18 cellular contexts compared by ENCODE assay signal in the genomic region with DNA sequence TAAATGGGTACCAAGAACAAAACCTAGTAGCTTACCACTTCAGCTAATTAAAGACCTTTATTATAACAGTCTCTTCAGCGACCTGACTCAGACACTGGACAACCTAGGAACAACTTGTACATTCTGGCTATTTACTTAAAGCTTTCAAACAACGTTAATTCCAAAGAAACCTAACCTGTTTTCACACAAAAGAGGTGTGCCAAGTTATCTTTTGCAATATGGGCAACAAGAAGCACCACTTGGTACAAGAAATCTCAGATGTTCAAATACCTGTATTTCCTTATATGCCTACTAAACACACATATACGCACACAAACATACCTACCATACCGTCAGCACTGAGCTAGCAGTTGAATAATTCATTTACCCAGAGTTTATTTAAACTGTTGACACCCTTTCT. TPM values are rescaled to one million over a fixed set of nuclear protein-coding genes. Genes with fewer than 3 reads are reported as not detected.
DNase-seq lines count a peak whose midpoint lies in the region; ATAC-seq and TF ChIP-seq lines count a peak whose summit lies in the region.
"Had no signal": no experiment of that assay in that cellular context is flagged by ENCODE, and none has a peak within 500 bp of the region (broad histone marks: within the 10 kb centered on the region; RNA-seq: fewer than 3 reads in every experiment).

No MANE protein-coding gene starts in this region.

- no peak for ATAC-seq in CD8-positive, alpha-beta T cell
- ATAC-seq in psoas muscle = no peak
- ATAC-seq: GM12878 had no signal

- no peak overlapping the region for H2BK12ac ChIP-seq in neuronal stem cell (ENCODE audit: low read length)

- no peak for DNase-seq in CD8-positive, alpha-beta T cell
- DNase-seq in HPDE6-E6E7 (ENCODE audit: extremely low spot score) = peak; percentile 4
- no peak for DNase-seq in neuronal stem cell (ENCODE audit: low spot score)
- DNase-seq in AG08396 (ENCODE audit: low spot score) = no peak
- DNase-seq in stimulated activated CD4-positive, alpha-beta T cell treated with anti-CD3 and anti-CD28 coated beads, Interleukin-2, amount 100 ng/mL, for 24 hours = no peak
- DNase-seq in NCI-H345 (lab: John Stamatoyannopoulos, UW) = no peak
- no peak for DNase-seq in psoas muscle
- DNase-seq: activated gamma-delta T cell treated with Interleukin-2 at 50 U/mL for 16 hours, C1 segment of cervical spinal cord, EL, endodermal cell, NCI-H1417 treated with DMSO at 0.1 percent for 48 hours, SIG-M5, spleen had no signal

- H3K4me1 Mint-ChIP-seq in CD8-positive, alpha-beta T cell (ENCODE audit: low read depth) = peaks cover 49% of the 10 kb centered on the region
- H3K4me1 Mint-ChIP-seq in dendritic cell treated with granulocyte-macrophage colony-stimulating factor and Interleukin-4, amounts not matched to agents 40 ng/mL and 50 ng/mL, for 4 days (ENCODE audit: low read depth) = peaks cover 50% of the 10 kb centered on the region

- H3K36me3 ChIP-seq in CD8-positive, alpha-beta T cell (ENCODE audit: insufficient read depth, low read length) = peaks cover 6% of the 10 kb centered on the region
- H3K36me3 ChIP-seq in neuronal stem cell (replicated peaks in 1 of 2; ENCODE audit: control insufficient read depth in 2 of 2, insufficient read depth in 2 of 2, low read length in 2 of 2) (peaks cover 2 to 50% of the 10 kb centered on the region in 2 donors), psoas muscle (ENCODE audit: insufficient read depth in 1 of 2, low read depth in 1 of 2) (peaks cover 3 to 14% of the 10 kb centered on the region in 2 donors)

- H3K9ac ChIP-seq in neuronal stem cell (ENCODE audit: low read depth, low read length, poor library complexity) = no peak overlapping the region
- H3K9ac ChIP-seq: KMS-11 had no signal

- H3K4me3 ChIP-seq in CD8-positive, alpha-beta T cell (ENCODE audit: low read depth, low read length) = no peak overlapping the region
- H3K4me3 ChIP-seq in neuronal stem cell (ENCODE audit: low read length in 2 of 2) (no peak overlapping the region), psoas muscle (no peak overlapping the region)
- H3K4me3 ChIP-seq: GM12878, spleen had no signal

- H2AFZ ChIP-seq in neuronal stem cell (ENCODE audit: low read length) = no peak overlapping the region

- H3K18ac ChIP-seq in neuronal stem cell (ENCODE audit: low read length) = no peak overlapping the region

- no CpG with 5 or more reads among the region's 4 CpGs for WGBS in neuronal stem cell (ENCODE audit: extremely low coverage in 2 of 2, insufficient read length in 2 of 2, insufficient replicate concordance in 1 of 2), 2 donors
- 86 to 95% (median 91%) methylated on average over 4 of the region's 4 CpGs for WGBS in psoas muscle, 3 donors

- no peak overlapping the region for H3K4me2 ChIP-seq in neuronal stem cell (ENCODE audit: insufficient read depth, low read length, poor library complexity, severe bottlenecking)
- H3K4me2 ChIP-seq: KMS-11 had no signal

- no peak for TF ChIP-seq CTCF in CD8-positive, alpha-beta T cell (IDR thresholded peaks at IDR 0.05)
- TF ChIP-seq CTCF in psoas muscle (IDR thresholded peaks at IDR 0.05) = no peak

- H3K27me3 ChIP-seq in CD8-positive, alpha-beta T cell (ENCODE audit: insufficient read depth, low read length) = no peaks in the 10 kb centered on the region
- H3K27me3 ChIP-seq in neuronal stem cell (ENCODE audit: control insufficient read depth in 3 of 3, insufficient read depth in 3 of 3, low read depth in 1 of 3, low read length in 3 of 3) = no peaks in the 10 kb centered on the region
- H3K27me3 ChIP-seq in psoas muscle (ENCODE audit: insufficient read depth in 3 of 3, low read length in 2 of 3) = no peaks in the 10 kb centered on the region
- H3K27me3 ChIP-seq: spleen had no signal

- no peak overlapping the region for H3K4me3 Mint-ChIP-seq in CD8-positive, alpha-beta T cell
- no peak overlapping the region for H3K4me3 Mint-ChIP-seq in dendritic cell treated with granulocyte-macrophage colony-stimulating factor and Interleukin-4, amounts not matched to agents 40 ng/mL and 50 ng/mL, for 4 days
- H3K4me3 Mint-ChIP-seq: endodermal cell had no signal

- H3K27ac ChIP-seq in CD8-positive, alpha-beta T cell (ENCODE audit: low read depth, low read length) = no peak overlapping the region
- H3K27ac ChIP-seq in neuronal stem cell (replicated peaks; ENCODE audit: low read length) (peak overlapping the region; percentile 54), psoas muscle (no peak overlapping the region)
- H3K27ac ChIP-seq: HL-60, KMS-11 had no signal

- no peaks in the 10 kb centered on the region for H3K9me3 Mint-ChIP-seq in CD8-positive, alpha-beta T cell
- no peaks in the 10 kb centered on the region for H3K9me3 Mint-ChIP-seq in dendritic cell treated with granulocyte-macrophage colony-stimulating factor and Interleukin-4, amounts not matched to agents 40 ng/mL and 50 ng/mL, for 4 days
- H3K9me3 Mint-ChIP-seq: endodermal cell had no signal

- POLR2A ChIA-PET in CD8-positive, alpha-beta T cell (lab: Charles Lee) = no interaction called here

- no peak overlapping the region for H2AK5ac ChIP-seq in neuronal stem cell (ENCODE audit: low read depth, low read length)

- H3K27ac Mint-ChIP-seq in CD8-positive, alpha-beta T cell = peak overlapping the region; percentile 45
- peak overlapping the region; percentile 77 for H3K27ac Mint-ChIP-seq in dendritic cell treated with granulocyte-macrophage colony-stimulating factor and Interleukin-4, amounts not matched to agents 40 ng/mL and 50 ng/mL, for 4 days

- H2BK5ac ChIP-seq in neuronal stem cell (ENCODE audit: low read length) = no peak overlapping the region

- CTCF ChIA-PET in CD8-positive, alpha-beta T cell (lab: Charles Lee) = interaction anchor here (1.2 kb wide), 2 partner anchors 12 to 29 kb away, joined by 4 to 6 read pairs; no protein-coding TSS in a partner anchor

- H3K4me1 ChIP-seq in CD8-positive, alpha-beta T cell (ENCODE audit: insufficient read depth, low read length) = peaks cover 10% of the 10 kb centered on the region
- H3K4me1 ChIP-seq in neuronal stem cell (ENCODE audit: control insufficient read depth in 2 of 2, insufficient read depth in 1 of 2, low read depth in 1 of 2, low read length in 2 of 2) (peaks cover 0 to 11% of the 10 kb centered on the region in 2 donors), psoas muscle (peaks cover 7% of the 10 kb centered on the region)

- H4K91ac ChIP-seq in neuronal stem cell (ENCODE audit: low read depth, low read length, poor library complexity) = no peak overlapping the region

- no peak overlapping the region for H4K8ac ChIP-seq in neuronal stem cell (ENCODE audit: low read depth, low read length)

- H3K36me3 Mint-ChIP-seq in CD8-positive, alpha-beta T cell = peaks cover 53% of the 10 kb centered on the region
- H3K36me3 Mint-ChIP-seq in dendritic cell treated with granulocyte-macrophage colony-stimulating factor and Interleukin-4, amounts not matched to agents 40 ng/mL and 50 ng/mL, for 4 days (ENCODE audit: low read depth) = peaks cover 55% of the 10 kb centered on the region

- H3K14ac ChIP-seq in neuronal stem cell (ENCODE audit: low read length) = no peak overlapping the region

- intact Hi-C loops in CD8-positive, alpha-beta T cell (cut with DNase I, micrococcal nuclease) = no loop called here
- intact Hi-C loops in dendritic cell treated with granulocyte-macrophage colony-stimulating factor and Interleukin-4, amounts not matched to agents 40 ng/mL and 50 ng/mL, for 4 days (cut with micrococcal nuclease) = no loop called here
- intact Hi-C loops in psoas muscle (cut with DNase I) = no loop called here

- H2BK120ac ChIP-seq in neuronal stem cell (ENCODE audit: low read depth, low read length) = no peak overlapping the region

- no peaks in the 10 kb centered on the region for H3K9me3 ChIP-seq in CD8-positive, alpha-beta T cell (ENCODE audit: low read length)
- peaks cover 0 to 8% of the 10 kb centered on the region in 2 donors for H3K9me3 ChIP-seq in neuronal stem cell (replicated peaks in 1 of 2; ENCODE audit: control insufficient read depth in 2 of 2, insufficient read depth in 1 of 2, low read depth in 1 of 2, low read length in 2 of 2)
- H3K9me3 ChIP-seq in psoas muscle = no peaks in the 10 kb centered on the region
- H3K9me3 ChIP-seq: spleen had no signal

- H3K27me3 Mint-ChIP-seq in CD8-positive, alpha-beta T cell (ENCODE audit: low read depth) = no peaks in the 10 kb centered on the region
- H3K27me3 Mint-ChIP-seq in dendritic cell treated with granulocyte-macrophage colony-stimulating factor and Interleukin-4, amounts not matched to agents 40 ng/mL and 50 ng/mL, for 4 days = no peaks in the 10 kb centered on the region

- peaks cover 4% of the 10 kb centered on the region for H3K79me1 ChIP-seq in neuronal stem cell (ENCODE audit: low read depth, low read length)

- H3K23ac ChIP-seq in neuronal stem cell (ENCODE audit: low read depth, low read length, poor library complexity) = no peak overlapping the region

- H3K4ac ChIP-seq in neuronal stem cell (ENCODE audit: low read length) = no peak overlapping the region

- H2BK15ac ChIP-seq in neuronal stem cell (ENCODE audit: low read length) = no peak overlapping the region

RNA-seq across cellular contexts. Expression of a gene that starts 23.0 kb away (rescaled TPM):
- total RNA-seq in CD8-positive, alpha-beta T cell = 10 to 100 TPM; 62.0 to 72.8 TPM
- 84.3 TPM for polyA plus RNA-seq in neuronal stem cell (2013, experiment 1 of 2)
- 85.4 TPM for polyA plus RNA-seq in neuronal stem cell (2013, experiment 2 of 2)
- total RNA-seq in psoas muscle = 10 to 100 TPM in 3 of 4 donors, 1 to 10 TPM in 1; 8.8 to 17.8 (median 13.8) TPM
- 10 to 100 TPM in 2 of 3 donors, 1 to 10 TPM in 1; 6.0 to 13.3 (median 13.2) TPM for polyA plus RNA-seq in psoas muscle
